In genomic region chr13:109680930-109681329, GRCh38 we compare ENCODE assay signal across 10 cellular contexts.
"Had no signal": no experiment of that assay in that cellular context is flagged by ENCODE, and none has a peak within 500 bp of the region (broad histone marks: within the 10 kb centered on the region; RNA-seq: fewer than 3 reads in every experiment).

No MANE protein-coding gene starts in this region.

- H3K9ac ChIP-seq: GM23248 had no signal

- H3K9me3 Mint-ChIP-seq: HFFc6 had no signal

- H3K36me3 ChIP-seq: HAP-1 had no signal

- H3K4me3 ChIP-seq: GM23248, HAP-1, K562 had no signal

- FAIRE-seq: K562 had no signal

- ATAC-seq: HCT116, K562 had no signal

- H3K27ac ChIP-seq: GM23248, HL-60 had no signal

- H3K4me1 ChIP-seq: HAP-1 had no signal

- H3K4me3 Mint-ChIP-seq: HFFc6 had no signal

- H3K9me3 ChIP-seq: HAP-1 had no signal

- H2AFZ ChIP-seq: GM23248 had no signal

- DNase-seq: GM23248, GOT3, H7, HFFc6, IMR-90, KG1 had no signal
